In genomic region chr10:45594276-45595157, GRCh38 we compare ENCODE assay signal across 8 cellular contexts.
DNase-seq lines count a peak whose midpoint lies in the region; ATAC-seq, FAIRE-seq and TF ChIP-seq lines count a peak whose summit lies in the region.

No MANE protein-coding gene starts in this region.

- H3K4me1 ChIP-seq in ACC112 (ENCODE audit: control insufficient read depth, insufficient read depth, low read length, unreplicated experiment) (peaks cover 8% of the 10 kb centered on the region), spleen (peaks cover 19 to 41% (median 31%) of the 10 kb centered on the region in 6 donors)

- H3K9me3 ChIP-seq in WERI-Rb-1 (ENCODE audit: severe bottlenecking) (peaks cover 4% of the 10 kb centered on the region), spleen (peaks cover 0 to 13% (median 4%) of the 10 kb centered on the region in 8 donors)

- intact Hi-C loops in spleen (cut with DNase I; ENCODE audit: low total_unique reads): loop anchor here (5.0 to 10.0 kb wide), 2 partner anchors 78 to 130 kb away; partner anchors contain the start of gene ZFAND4

- peak; percentile 92 for ATAC-seq in GM18861 (IDR thresholded peaks at IDR 0.05; ENCODE audit: unreplicated experiment)
- ATAC-seq in HG03095 (IDR thresholded peaks at IDR 0.05; ENCODE audit: unreplicated experiment): peak; percentile 88

- H3K79me2 ChIP-seq in ACC112 (ENCODE audit: control insufficient read depth, insufficient read depth, low read length, unreplicated experiment): no peaks in the 10 kb centered on the region

- H3K27ac ChIP-seq in ACC112 (ENCODE audit: low read depth, low read length) (no peak overlapping the region), WERI-Rb-1 (peak overlapping the region; percentile 85), spleen (peak overlapping the region; percentile 51 to 92 (median 86))

- TF ChIP-seq POLR2A in spleen (IDR thresholded peaks at IDR 0.05): peak; percentile 29 to 68 (median 31)

- peak overlapping the region; percentile 100 for H2AFZ ChIP-seq in ACC112 (ENCODE audit: low read length, unreplicated experiment)

- H3K4me3 ChIP-seq in ACC112 (ENCODE audit: low read depth, low read length) (peak overlapping the region; percentile 79), WERI-Rb-1 (ENCODE audit: low read depth, low read length) (peak overlapping the region; percentile 61), bronchial epithelial cell (ENCODE audit: low read depth, low read length) (peak overlapping the region; percentile 70), spleen (peak overlapping the region; percentile 77 to 92 (median 86))

- DNase-seq in NCI-H2107 treated with DMSO at 0.1 percent for 48 hours (lab: John Stamatoyannopoulos, UW; ENCODE audit: unreplicated experiment) (peak; percentile 24), WERI-Rb-1 (peak; percentile 95), bronchial epithelial cell (ENCODE audit: low read depth) (peak; percentile 68), inferior parietal cortex (ENCODE audit: extremely low spot score) (peak; percentile 97), spleen (peak; percentile 98)

- FAIRE-seq in bronchial epithelial cell (lab: Jason Lieb, UNC): no peak

- TF ChIP-seq CTCF in WERI-Rb-1 (IDR thresholded peaks at IDR 0.05; ENCODE audit: low read depth, low read length) (no peak), bronchial epithelial cell (IDR thresholded peaks at IDR 0.05; ENCODE audit: insufficient read depth, low read length, severe bottlenecking) (peak; percentile 5), spleen (IDR thresholded peaks at IDR 0.05 in 8 of 11, conservative IDR thresholded peaks at IDR 0.05 in 3 of 11) (peak in 7 of 11 experiments; percentile 6 to 45 (median 19))

- peaks cover 5% of the 10 kb centered on the region for H3K27me3 ChIP-seq in ACC112 (ENCODE audit: insufficient read depth, low read length)
- H3K27me3 ChIP-seq in WERI-Rb-1 (ENCODE audit: insufficient read depth, low read depth, severe bottlenecking): no peaks in the 10 kb centered on the region
- H3K27me3 ChIP-seq in bronchial epithelial cell (ENCODE audit: control insufficient read depth, insufficient read depth, low read length): no peaks in the 10 kb centered on the region
- peaks cover 0 to 9% (median 0%) of the 10 kb centered on the region in 7 donors for H3K27me3 ChIP-seq in spleen (replicated peaks in 1 of 7)

- H3K36me3 ChIP-seq in ACC112 (ENCODE audit: insufficient read depth, low read length) (no peaks in the 10 kb centered on the region), WERI-Rb-1 (peaks cover 6% of the 10 kb centered on the region; the same call in 1 of the 2 replicates), bronchial epithelial cell (ENCODE audit: control insufficient read depth, insufficient read depth, low read length) (no peaks in the 10 kb centered on the region), spleen (peaks cover 0 to 9% (median 0%) of the 10 kb centered on the region in 6 donors)

- WGBS in spleen, 5 donors: 0% methylated on average over 28 to 88 of the region's 88 CpGs

Comparison
In these comparisons a context has a peak if more than half of its experiments do, and no peak if none do; other contexts are left out.
1. DNase-seq: peak in every context shown above with its lines; median percentile 98 in spleen; 97 in inferior parietal cortex; 95 in WERI-Rb-1; 68 in bronchial epithelial cell; 24 in NCI-H2107 treated with DMSO at 0.1 percent for 48 hours.